16 cellular contexts compared by ENCODE assay signal in genomic region chr1:82143108-82143833, GRCh38.
"Had no signal": no experiment of that assay in that cellular context is flagged by ENCODE, and none has a peak within 500 bp of the region (broad histone marks: within the 10 kb centered on the region; RNA-seq: fewer than 3 reads in every experiment).

No MANE protein-coding gene starts in this region.

- H3K27ac ChIP-seq: neutrophil, tibial artery had no signal

- H3K4me3 ChIP-seq: lung, tibial artery had no signal

- FAIRE-seq: astrocyte, bronchial epithelial cell, islet of Langerhans, urothelium cell line had no signal

- H3K27me3 ChIP-seq: neutrophil, tibial artery had no signal

- DNase-seq: activated CD4-positive, CD25-positive, alpha-beta regulatory T cell treated with anti-CD3 and anti-CD28 coated beads, Interleukin-2, amount 50 U/mL, for 72 hours; activated naive CD4-positive, alpha-beta T cell treated with Interleukin-2 at 50 U/mL for 16 hours; effector memory CD4-positive, alpha-beta T cell; foreskin melanocyte; head of caudate nucleus; naive thymus-derived CD4-positive, alpha-beta T cell; stimulated activated CD4-positive, alpha-beta T cell treated with anti-CD3 and anti-CD28 coated beads, Interleukin-12 subunit alpha, Interleukin-12 subunit beta, amount 100 ng/mL, for 4 hours; stimulated activated CD4-positive, alpha-beta T cell treated with anti-CD3 and anti-CD28 coated beads, Interleukin-2, amount 100 ng/mL, for 24 hours; tibial artery had no signal

- H3K4me1 ChIP-seq: tibial artery had no signal

- ATAC-seq: naive thymus-derived CD4-positive, alpha-beta T cell; stimulated activated effector memory CD8-positive, alpha-beta T cell treated with anti-CD3 and anti-CD28 coated beads, Interleukin-12 subunit alpha, Interleukin-12 subunit beta, amount 100 ng/mL, for 72 hours had no signal

- H3K36me3 ChIP-seq: neutrophil, tibial artery had no signal

- H3K9me3 ChIP-seq: neutrophil, tibial artery had no signal
